Comparison of ENCODE assay signal across 22 cellular contexts in genomic region chr11:112949781-112950575, GRCh38. TPM values are rescaled to one million over a fixed set of nuclear protein-coding genes. Genes with fewer than 3 reads are reported as not detected.
A peak's percentile ranks its signal among the peaks of the same experiment; 100 is the strongest.
DNase-seq lines count a peak whose midpoint lies in the region; ATAC-seq and TF ChIP-seq lines count a peak whose summit lies in the region.
"Had no signal": no experiment of that assay in that cellular context is flagged by ENCODE, and none has a peak within 500 bp of the region (broad histone marks: within the 10 kb centered on the region; RNA-seq: fewer than 3 reads in every experiment).

No MANE protein-coding gene starts in this region.

- no peak for TF ChIP-seq POLR2A in sigmoid colon (IDR thresholded peaks at IDR 0.05)

- DNase-seq in cardiac muscle cell (ENCODE audit: low read depth in 1 of 2, low spot score in 1 of 2) (no peak), right atrium auricular region (ENCODE audit: low spot score) (no peak), sigmoid colon (peak; percentile 77), HuH-7.5 (ENCODE audit: low spot score) (no peak), Ammon's horn (ENCODE audit: low spot score) (no peak)
- no peak for DNase-seq in CD8-positive, alpha-beta memory T cell
- DNase-seq: Caco-2; CD4-positive, alpha-beta T cell; DMS 273 treated with DMSO at 0.1 percent for 48 hours; DND-41; MV-4-11; NCI-H1105 treated with DMSO at 0.1 percent for 48 hours; NCI-H2029 treated with DMSO at 0.1 percent for 48 hours; NCI-H2171 treated with DMSO at 0.1 percent for 48 hours; NCI-H524 treated with DMSO at 0.1 percent for 48 hours; NCI-H82 had no signal

- H3K4me3 ChIP-seq in cardiac muscle cell (no peak overlapping the region), right atrium auricular region (no peak overlapping the region), sigmoid colon (no peak overlapping the region)
- H3K4me3 ChIP-seq in CD8-positive, alpha-beta memory T cell (ENCODE audit: low read length): no peak overlapping the region
- H3K4me3 ChIP-seq: BLaER1, GM12878 had no signal

- ATAC-seq in GM19324 (IDR thresholded peaks at IDR 0.05; ENCODE audit: low FRiP score, unreplicated experiment): no peak
- ATAC-seq: GM12878, Panc1 had no signal

- H3K9me3 Mint-ChIP-seq in CD8-positive, alpha-beta memory T cell: peaks cover 0 to 5% (median 1%) of the 10 kb centered on the region in 5 donors

- H3K4me1 ChIP-seq in cardiac muscle cell (ENCODE audit: low read depth) (no peaks in the 10 kb centered on the region), right atrium auricular region (no peaks in the 10 kb centered on the region), sigmoid colon (peaks cover 0 to 16% (median 15%) of the 10 kb centered on the region in 4 donors)
- H3K4me1 ChIP-seq in CD8-positive, alpha-beta memory T cell (ENCODE audit: insufficient read depth, low read length): no peaks in the 10 kb centered on the region
- H3K4me1 ChIP-seq: BLaER1, Caco-2 had no signal

- H3K27ac ChIP-seq in cardiac muscle cell: peak overlapping the region; percentile 55
- H3K27ac ChIP-seq in right atrium auricular region: peak overlapping the region; percentile 26 to 69
- H3K27ac ChIP-seq in sigmoid colon: peak overlapping the region in 3 of 4 donors; percentile 34 to 73 (median 49)
- no peak overlapping the region for H3K27ac ChIP-seq in CD8-positive, alpha-beta memory T cell (ENCODE audit: low read depth, low read length)
- H3K27ac ChIP-seq: BLaER1 had no signal

- H3K4me3 Mint-ChIP-seq in CD8-positive, alpha-beta memory T cell: no peak overlapping the region
- H3K4me3 Mint-ChIP-seq: CD4-positive, alpha-beta T cell; IgD-negative memory B cell had no signal

- POLR2A ChIA-PET in CD8-positive, alpha-beta memory T cell (lab: Charles Lee): no interaction called here

- 47 to 64% methylated on average over 6 of the region's 6 CpGs for WGBS in sigmoid colon, 2 donors

- H3K27me3 Mint-ChIP-seq in CD8-positive, alpha-beta memory T cell: peaks cover 8 to 27% of the 10 kb centered on the region in 2 donors

- H3K27me3 ChIP-seq in cardiac muscle cell (no peaks in the 10 kb centered on the region), right atrium auricular region (no peaks in the 10 kb centered on the region), sigmoid colon (no peaks in the 10 kb centered on the region)
- no peaks in the 10 kb centered on the region for H3K27me3 ChIP-seq in CD8-positive, alpha-beta memory T cell (ENCODE audit: insufficient read depth, low read length, poor library complexity, severe bottlenecking)
- H3K27me3 ChIP-seq: BLaER1 had no signal

- peak; percentile 28 to 83 (median 71) for TF ChIP-seq EP300 in sigmoid colon (IDR thresholded peaks at IDR 0.05)

- H3K27ac Mint-ChIP-seq in CD8-positive, alpha-beta memory T cell: peak overlapping the region in 1 of 8 donors; percentile 23
- H3K27ac Mint-ChIP-seq: CD4-positive, alpha-beta T cell; IgD-negative memory B cell had no signal

- intact Hi-C loops in sigmoid colon (cut with DNase I): no loop called here

- TF ChIP-seq CTCF in cardiac muscle cell (IDR thresholded peaks at IDR 0.05; ENCODE audit: low read depth, low read length) (no peak), right atrium auricular region (IDR thresholded peaks at IDR 0.05) (no peak), sigmoid colon (IDR thresholded peaks at IDR 0.05) (no peak)

- CTCF ChIA-PET in CD8-positive, alpha-beta memory T cell (lab: Charles Lee): no interaction called here

- H3K36me3 ChIP-seq in cardiac muscle cell (no peaks in the 10 kb centered on the region), right atrium auricular region (no peaks in the 10 kb centered on the region), sigmoid colon (no peaks in the 10 kb centered on the region)
- no peaks in the 10 kb centered on the region for H3K36me3 ChIP-seq in CD8-positive, alpha-beta memory T cell (ENCODE audit: insufficient read depth, low read length)
- H3K36me3 ChIP-seq: BLaER1 had no signal

- no peaks in the 10 kb centered on the region for H3K4me1 Mint-ChIP-seq in CD8-positive, alpha-beta memory T cell
- H3K4me1 Mint-ChIP-seq: IgD-negative memory B cell had no signal

- no peaks in the 10 kb centered on the region for H3K9me3 ChIP-seq in cardiac muscle cell (ENCODE audit: low read depth)
- no peaks in the 10 kb centered on the region for H3K9me3 ChIP-seq in right atrium auricular region
- no peaks in the 10 kb centered on the region for H3K9me3 ChIP-seq in sigmoid colon
- H3K9me3 ChIP-seq in CD8-positive, alpha-beta memory T cell (ENCODE audit: low read length): no peaks in the 10 kb centered on the region
- H3K9me3 ChIP-seq: BLaER1, Caco-2 had no signal

- H3K36me3 Mint-ChIP-seq in CD8-positive, alpha-beta memory T cell: no peaks in the 10 kb centered on the region
- H3K36me3 Mint-ChIP-seq: IgD-negative memory B cell had no signal

RNA-seq across cellular contexts. Expression of gene NCAM1, which starts 11.2 kb away (rescaled TPM):
- total RNA-seq in cardiac muscle cell (113 and 203 TPM in 2 replicates), right atrium auricular region (100 to 1,000 TPM; 225 to 229 TPM), sigmoid colon (100 to 1,000 TPM in 1 of 4 donors, 10 to 100 TPM in 3; 64.2 to 124 (median 90.4) TPM)
- polyA plus RNA-seq in cardiac muscle cell (61.9 and 97.0 TPM in 2 replicates), sigmoid colon (1 to 10 TPM in 2 of 3 donors, under 1 TPM in 1; 0.46 to 9.7 (median 7.2) TPM)
- under 1 TPM in 1 of 2 experiments, not detected in 1; 0.16 TPM for total RNA-seq in CD8-positive, alpha-beta memory T cell
- 1.7 TPM for polyA plus RNA-seq in CD8-positive, alpha-beta memory T cell
- total RNA-seq: M059J had no signal
- polyA plus RNA-seq: IgD-negative memory B cell had no signal

Comparison
In these comparisons a context has a peak if more than half of its experiments do, and no peak if none do; other contexts are left out.
1. RNA of gene NCAM1, which starts 11.2 kb away (total RNA-seq): 225 to 229 TPM in right atrium auricular region, 113 to 203 TPM in cardiac muscle cell and 64.2 to 124 TPM in sigmoid colon; 0.16 TPM in CD8-positive, alpha-beta memory T cell; every median in the first group is over 10 times any median in the second.